ENCODE assay signal across 8 cellular contexts in genomic region chr20:62387993-62388635, GRCh38. TPM values are rescaled to one million over a fixed set of nuclear protein-coding genes. Genes with fewer than 3 reads are reported as not detected.
DNase-seq lines count a peak whose midpoint lies in the region; ATAC-seq and TF ChIP-seq lines count a peak whose summit lies in the region.

No MANE protein-coding gene starts in this region.

- peak overlapping the region; percentile 87 to 100 (median 98) for H3K4me2 ChIP-seq in BLaER1 treated with 17β-estradiol and CSF1 and Interleukin-3, amounts not matched to agents 10 nM and 100 nM

- no peaks in the 10 kb centered on the region for H3K27me3 ChIP-seq in BLaER1 treated with 17β-estradiol and CSF1 and Interleukin-3, amounts not matched to agents 10 nM and 100 nM
- no peaks in the 10 kb centered on the region for H3K27me3 ChIP-seq in MG63

- POLR2A ChIA-PET in naive thymus-derived CD8-positive, alpha-beta T cell (lab: Charles Lee) = no interaction called here

- peak overlapping the region; percentile 88 to 97 (median 95) for H3K9ac ChIP-seq in BLaER1 treated with 17β-estradiol and CSF1 and Interleukin-3, amounts not matched to agents 10 nM and 100 nM

- H3K36me3 Mint-ChIP-seq in chondrocyte (ENCODE audit: low read depth) = peaks cover 10% of the 10 kb centered on the region
- peaks cover 0 to 27% (median 0%) of the 10 kb centered on the region in 3 donors for H3K36me3 Mint-ChIP-seq in naive thymus-derived CD8-positive, alpha-beta T cell

- H3K27me3 Mint-ChIP-seq in chondrocyte (ENCODE audit: low read depth) = no peaks in the 10 kb centered on the region
- H3K27me3 Mint-ChIP-seq in naive thymus-derived CD8-positive, alpha-beta T cell = no peaks in the 10 kb centered on the region

- H3K9me3 Mint-ChIP-seq in chondrocyte (ENCODE audit: low read depth) = no peaks in the 10 kb centered on the region
- no peaks in the 10 kb centered on the region for H3K9me3 Mint-ChIP-seq in naive thymus-derived CD8-positive, alpha-beta T cell

- H3K4me3 Mint-ChIP-seq in chondrocyte (ENCODE audit: unreplicated experiment) = peak overlapping the region; percentile 87
- H3K4me3 Mint-ChIP-seq in naive thymus-derived CD8-positive, alpha-beta T cell = peak overlapping the region; percentile 88 to 95 (median 90)

- peak overlapping the region; percentile 85 for H3K27ac Mint-ChIP-seq in chondrocyte (ENCODE audit: unreplicated experiment)
- peak overlapping the region; percentile 63 to 96 (median 94) for H3K27ac Mint-ChIP-seq in naive thymus-derived CD8-positive, alpha-beta T cell

- peaks cover 35% of the 10 kb centered on the region for H3K4me1 Mint-ChIP-seq in chondrocyte (ENCODE audit: low read depth)
- peaks cover 18 to 62% (median 43%) of the 10 kb centered on the region in 4 donors for H3K4me1 Mint-ChIP-seq in naive thymus-derived CD8-positive, alpha-beta T cell

- H3K4me3 ChIP-seq in BLaER1 treated with 17β-estradiol and CSF1 and Interleukin-3, amounts not matched to agents 10 nM and 100 nM = peak overlapping the region; percentile 90 to 100 (median 98)
- H3K4me3 ChIP-seq in MG63 = peak overlapping the region; percentile 95

- DNase-seq in MG63 (no peak), chondrocyte (ENCODE audit: low spot score) (no peak), HuH-7.5 (ENCODE audit: low spot score) (no peak), NCI-H2081 (lab: John Stamatoyannopoulos, UW) (no peak), UCSD-AML1 (lab: John Stamatoyannopoulos, UW; ENCODE audit: unreplicated experiment) (no peak)
- DNase-seq in naive thymus-derived CD8-positive, alpha-beta T cell = no peak

- H3K36me3 ChIP-seq in BLaER1 treated with 17β-estradiol and CSF1 and Interleukin-3, amounts not matched to agents 10 nM and 100 nM = peaks cover 47 to 66% (median 55%) of the 10 kb centered on the region in 11 experiments
- H3K36me3 ChIP-seq in MG63 = peaks cover 54% of the 10 kb centered on the region

- TF ChIP-seq CTCF in chondrocyte (IDR thresholded peaks at IDR 0.05) = no peak

- H3K4me1 ChIP-seq in BLaER1 treated with 17β-estradiol and CSF1 and Interleukin-3, amounts not matched to agents 10 nM and 100 nM = peaks cover 30 to 50% (median 38%) of the 10 kb centered on the region in 10 experiments

- no peaks in the 10 kb centered on the region for H3K9me3 ChIP-seq in BLaER1 treated with 17β-estradiol and CSF1 and Interleukin-3, amounts not matched to agents 10 nM and 100 nM (replicated peaks in 1 of 11)
- no peaks in the 10 kb centered on the region for H3K9me3 ChIP-seq in MG63

- ATAC-seq in naive thymus-derived CD8-positive, alpha-beta T cell = no peak
- no peak for ATAC-seq in HG02970 (IDR thresholded peaks at IDR 0.05; ENCODE audit: low FRiP score, unreplicated experiment)

- H3K27ac ChIP-seq in BLaER1 treated with 17β-estradiol and CSF1 and Interleukin-3, amounts not matched to agents 10 nM and 100 nM = peak overlapping the region; percentile 82 to 95 (median 90); a peak in 21 of 22 replicates

- peaks cover 49 to 63% (median 59%) of the 10 kb centered on the region in 11 experiments; a peak in 21 of 22 replicates for H4K20me1 ChIP-seq in BLaER1 treated with 17β-estradiol and CSF1 and Interleukin-3, amounts not matched to agents 10 nM and 100 nM

RNA-seq across cellular contexts. Expression of gene RPS21, which starts 1.2 kb away (rescaled TPM):
- total RNA-seq in MG63 (2014; rRNA removed; shearing (Covaris generic); ENCODE audit: low replicate concordance) = 2,164 and 3,269 TPM in 2 replicates
- 830 to 911 TPM (median 873 TPM) in 3 replicates for total RNA-seq in chondrocyte
- 1,000 to 10,000 TPM; 3,205 to 3,496 TPM for total RNA-seq in naive thymus-derived CD8-positive, alpha-beta T cell
- 1,000 to 10,000 TPM; 3,313 to 3,803 (median 3,517) TPM for polyA plus RNA-seq in naive thymus-derived CD8-positive, alpha-beta T cell

RNA-seq across cellular contexts. Expression of gene CABLES2, which starts 19.0 kb away (rescaled TPM):
- 1.3 and 6.0 TPM in 2 replicates for total RNA-seq in MG63 (2014; rRNA removed; shearing (Covaris generic); ENCODE audit: low replicate concordance)
- total RNA-seq in chondrocyte = 6.4 to 7.8 TPM (median 6.5 TPM) in 3 replicates
- total RNA-seq in naive thymus-derived CD8-positive, alpha-beta T cell = 1 to 10 TPM; 6.3 to 6.4 TPM
- polyA plus RNA-seq in naive thymus-derived CD8-positive, alpha-beta T cell = 1 to 10 TPM in 2 of 3 donors, under 1 TPM in 1; 0.83 to 1.7 (median 1.1) TPM

RNA-seq across cellular contexts. Expression of gene LAMA5, which starts 21.0 kb away (rescaled TPM):
- 12.8 and 22.2 TPM in 2 replicates for total RNA-seq in MG63 (2014; rRNA removed; shearing (Covaris generic); ENCODE audit: low replicate concordance)
- total RNA-seq in chondrocyte = 156 to 368 TPM (median 355 TPM) in 3 replicates
- 1 to 10 TPM; 2.5 to 4.0 TPM for total RNA-seq in naive thymus-derived CD8-positive, alpha-beta T cell
- under 1 TPM in 1 of 3 donors, not detected in 2; 0.27 TPM for polyA plus RNA-seq in naive thymus-derived CD8-positive, alpha-beta T cell

RNA-seq across cellular contexts. Expression of gene RBBP8NL, which starts 39.2 kb away (rescaled TPM):
- not detected in 2 replicates for total RNA-seq in MG63 (2014; rRNA removed; shearing (Covaris generic); ENCODE audit: low replicate concordance)
- total RNA-seq in chondrocyte = not detected in 3 replicates
- not detected for total RNA-seq in naive thymus-derived CD8-positive, alpha-beta T cell
- polyA plus RNA-seq in naive thymus-derived CD8-positive, alpha-beta T cell = not detected
